In genomic region chr15:63156708-63157065, GRCh38 we compare ENCODE assay signal across 8 cellular contexts. TPM values are rescaled to one million over a fixed set of nuclear protein-coding genes. Genes with fewer than 3 reads are reported as not detected.
DNase-seq lines count a peak whose midpoint lies in the region; ATAC-seq and TF ChIP-seq lines count a peak whose summit lies in the region.

No MANE protein-coding gene starts in this region.

- no peak for DNase-seq in Caco-2
- peak in 1 of 3 donors; percentile 5 for DNase-seq in effector memory CD4-positive, alpha-beta T cell
- no peak for DNase-seq in lower lobe of right lung
- DNase-seq in suprapubic skin (ENCODE audit: low spot score in 2 of 2) = peak in 1 of 2 donors; percentile 83

- ATAC-seq in HG02588 (IDR thresholded peaks at IDR 0.05; ENCODE audit: unreplicated experiment) = peak; percentile 24
- peak in 1 of 2 donors; percentile 54 for ATAC-seq in lower lobe of right lung
- no peak for ATAC-seq in GM18505 (IDR thresholded peaks at IDR 0.05; ENCODE audit: unreplicated experiment)
- ATAC-seq in HG02870 (IDR thresholded peaks at IDR 0.05; ENCODE audit: unreplicated experiment) = no peak

- POLR2A ChIA-PET in Caco-2 (lab: Charles Lee) = interaction anchor here (1.4 kb wide), 1 partner anchor 121 kb away, joined by 4 read pairs; the partner anchor contains the start of gene APH1B

- H3K4me1 Mint-ChIP-seq in Caco-2 (ENCODE audit: low read depth, unreplicated experiment) = no peaks in the 10 kb centered on the region
- peaks cover 14% of the 10 kb centered on the region for H3K4me1 Mint-ChIP-seq in T-helper 1 cell treated with Interleukin-12 subunit alpha and Interleukin-12 subunit beta and Interleukin-4 antibody, amounts not matched to agents 30 μg/mL and 1 μg/mL, for 36 hours (ENCODE audit: low read depth)

- under 1% methylated on average over 17 of the region's 17 CpGs for WGBS in suprapubic skin

- no peaks in the 10 kb centered on the region for H3K9me3 ChIP-seq in Caco-2
- H3K9me3 ChIP-seq in effector memory CD4-positive, alpha-beta T cell (ENCODE audit: control insufficient read depth, low read length) = no peaks in the 10 kb centered on the region
- H3K9me3 ChIP-seq in lower lobe of right lung = no peaks in the 10 kb centered on the region
- no peaks in the 10 kb centered on the region for H3K9me3 ChIP-seq in suprapubic skin

- H3K27ac Mint-ChIP-seq in Caco-2 (ENCODE audit: unreplicated experiment) = peak overlapping the region; percentile 98
- H3K27ac Mint-ChIP-seq in T-helper 1 cell treated with Interleukin-12 subunit alpha and Interleukin-12 subunit beta and Interleukin-4 antibody, amounts not matched to agents 30 μg/mL and 1 μg/mL, for 36 hours = peak overlapping the region; percentile 98

- H3K27me3 ChIP-seq in Caco-2 (replicated peaks; ENCODE audit: control insufficient read depth, insufficient read depth, low read length) (no peaks in the 10 kb centered on the region), lower lobe of right lung (ENCODE audit: low read depth) (no peaks in the 10 kb centered on the region), suprapubic skin (no peaks in the 10 kb centered on the region)
- H3K27me3 ChIP-seq in effector memory CD4-positive, alpha-beta T cell (replicated peaks; ENCODE audit: control insufficient read depth, insufficient read depth, low read length, poor library complexity, severe bottlenecking) = no peaks in the 10 kb centered on the region

- TSS peak; percentile 74 for BruUV-seq in Caco-2 (replicated peaks; lab: Mats Ljungman, UMichigan)

- TF ChIP-seq CTCF in Caco-2 (IDR thresholded peaks at IDR 0.05; ENCODE audit: insufficient read depth in 1 of 2, low read depth in 1 of 2, low read length in 1 of 2, severe bottlenecking in 1 of 2, unreplicated experiment in 1 of 2) (no peak), lower lobe of right lung (IDR thresholded peaks at IDR 0.05) (no peak), suprapubic skin (IDR thresholded peaks at IDR 0.05) (no peak)

- peaks cover 1% of the 10 kb centered on the region; the same call in 1 of the 2 replicates for H3K36me3 ChIP-seq in Caco-2 (ENCODE audit: control insufficient read depth, insufficient read depth, low read length)
- peaks cover 14% of the 10 kb centered on the region for H3K36me3 ChIP-seq in effector memory CD4-positive, alpha-beta T cell (ENCODE audit: control insufficient read depth, insufficient read depth, low read length)
- peaks cover 39% of the 10 kb centered on the region for H3K36me3 ChIP-seq in lower lobe of right lung
- peaks cover 24% of the 10 kb centered on the region for H3K36me3 ChIP-seq in suprapubic skin

- intact Hi-C loops in Caco-2 (cut with micrococcal nuclease; ENCODE audit: unreplicated experiment) = loop anchor here (5.0 kb wide), 1 partner anchor 34 kb away; the partner anchor contains the start of gene LACTB
- intact Hi-C loops in lower lobe of right lung (cut with DNase I) = no loop called here

- CTCF ChIA-PET in Caco-2 (lab: Charles Lee) = no interaction called here

- no peak for TF ChIP-seq EP300 in suprapubic skin (IDR thresholded peaks at IDR 0.05)

- H3K4me3 ChIP-seq in Caco-2 (ENCODE audit: low read depth, low read length) (peak overlapping the region; percentile 92), lower lobe of right lung (peak overlapping the region; percentile 89), suprapubic skin (peak overlapping the region; percentile 86)
- H3K4me3 ChIP-seq in effector memory CD4-positive, alpha-beta T cell (ENCODE audit: insufficient read depth, low read depth, low read length, poor library complexity, severe bottlenecking) = peak overlapping the region; percentile 98

- H3K4me1 ChIP-seq in Caco-2 = 0 out of 2 replicates have a peak, but pooled peaks cover 8% of the 10 kb centered on the region
- no peaks in the 10 kb centered on the region for H3K4me1 ChIP-seq in effector memory CD4-positive, alpha-beta T cell (ENCODE audit: control insufficient read depth, insufficient read depth, low read length, poor library complexity, severe bottlenecking)
- peaks cover 23% of the 10 kb centered on the region for H3K4me1 ChIP-seq in lower lobe of right lung
- peaks cover 17% of the 10 kb centered on the region for H3K4me1 ChIP-seq in suprapubic skin

- no peaks in the 10 kb centered on the region for H3K9me3 Mint-ChIP-seq in Caco-2 (ENCODE audit: unreplicated experiment)
- H3K9me3 Mint-ChIP-seq in T-helper 1 cell treated with Interleukin-12 subunit alpha and Interleukin-12 subunit beta and Interleukin-4 antibody, amounts not matched to agents 30 μg/mL and 1 μg/mL, for 36 hours = no peaks in the 10 kb centered on the region

- no peak for TF ChIP-seq POLR2A in suprapubic skin (IDR thresholded peaks at IDR 0.05)
- no peak for TF ChIP-seq POLR2A in GM18505 (IDR thresholded peaks at IDR 0.05; ENCODE audit: borderline replicate concordance, extremely low read depth, insufficient read depth, insufficient read length)

- H3K27me3 Mint-ChIP-seq in Caco-2 (ENCODE audit: insufficient read depth, unreplicated experiment) = no peaks in the 10 kb centered on the region
- H3K27me3 Mint-ChIP-seq in T-helper 1 cell treated with Interleukin-12 subunit alpha and Interleukin-12 subunit beta and Interleukin-4 antibody, amounts not matched to agents 30 μg/mL and 1 μg/mL, for 36 hours (ENCODE audit: low read depth) = no peaks in the 10 kb centered on the region

- peaks cover 10% of the 10 kb centered on the region for H3K36me3 Mint-ChIP-seq in Caco-2 (ENCODE audit: insufficient read depth, unreplicated experiment)
- H3K36me3 Mint-ChIP-seq in T-helper 1 cell treated with Interleukin-12 subunit alpha and Interleukin-12 subunit beta and Interleukin-4 antibody, amounts not matched to agents 30 μg/mL and 1 μg/mL, for 36 hours (ENCODE audit: low read depth) = peaks cover 24% of the 10 kb centered on the region

- peak overlapping the region; percentile 85 for H3K27ac ChIP-seq in effector memory CD4-positive, alpha-beta T cell (ENCODE audit: insufficient read depth, low read length, poor library complexity, severe bottlenecking)
- H3K27ac ChIP-seq in lower lobe of right lung = peak overlapping the region; percentile 92
- H3K27ac ChIP-seq in suprapubic skin = peak overlapping the region; percentile 98

- peak overlapping the region; percentile 99 for H3K4me3 Mint-ChIP-seq in Caco-2 (ENCODE audit: unreplicated experiment)
- peak overlapping the region; percentile 99 for H3K4me3 Mint-ChIP-seq in T-helper 1 cell treated with Interleukin-12 subunit alpha and Interleukin-12 subunit beta and Interleukin-4 antibody, amounts not matched to agents 30 μg/mL and 1 μg/mL, for 36 hours

RNA-seq across cellular contexts. Expression of gene RPS27L, which starts 0.6 kb away (rescaled TPM):
- 62.2 and 73.0 TPM in 2 replicates for total RNA-seq in Caco-2 (2022)
- total RNA-seq in lower lobe of right lung = 184 TPM
- total RNA-seq in suprapubic skin = 10 to 100 TPM; 47.8 to 94.9 (median 51.5) TPM

RNA-seq across cellular contexts. Expression of gene RAB8B, which starts 32.7 kb away (rescaled TPM):
- total RNA-seq in Caco-2 (2022) = 17.3 and 18.2 TPM in 2 replicates
- 72.7 TPM for total RNA-seq in lower lobe of right lung
- 10 to 100 TPM; 11.0 to 12.9 (median 12.5) TPM for total RNA-seq in suprapubic skin

RNA-seq across cellular contexts. Expression of gene LACTB, which starts 35.0 kb away (rescaled TPM):
- total RNA-seq in Caco-2 (2022) (8.4 and 8.8 TPM in 2 replicates), lower lobe of right lung (34.7 TPM), suprapubic skin (10 to 100 TPM; 11.3 to 15.9 (median 12.6) TPM)
